11 cellular contexts compared by ENCODE assay signal in genomic region chr3:4416961-4417360, GRCh38. TPM values are rescaled to one million over a fixed set of nuclear protein-coding genes. Genes with fewer than 3 reads are reported as not detected.
A peak's percentile ranks its signal among the peaks of the same experiment; 100 is the strongest.
DNase-seq lines count a peak whose midpoint lies in the region; ATAC-seq and TF ChIP-seq lines count a peak whose summit lies in the region.
"Had no signal": no experiment of that assay in that cellular context is flagged by ENCODE, and none has a peak within 500 bp of the region (broad histone marks: within the 10 kb centered on the region; RNA-seq: fewer than 3 reads in every experiment).

No MANE protein-coding gene starts in this region.

- peaks cover 12% of the 10 kb centered on the region for H3K36me3 Mint-ChIP-seq in activated T-cell treated with anti-CD3 and anti-CD28 coated beads, Interleukin-2, amount 50 U/mL, for 4 hours (ENCODE audit: insufficient read depth)
- peaks cover 68% of the 10 kb centered on the region for H3K36me3 Mint-ChIP-seq in CD8-positive, alpha-beta T cell

- H3K27ac Mint-ChIP-seq in CD8-positive, alpha-beta T cell = no peak overlapping the region
- H3K27ac Mint-ChIP-seq: activated naive CD4-positive, alpha-beta T cell treated with anti-CD3 and anti-CD28 coated beads, Interleukin-2, amount 10 ng/mL, durations not matched to agents 7 days and 5 days had no signal

- POLR2A ChIA-PET in RWPE1 (lab: Yijun Ruan, JAX; ENCODE audit: low non-redundant PET) = no interaction called here
- POLR2A ChIA-PET in CD8-positive, alpha-beta T cell (lab: Charles Lee) = no interaction called here

- H3K4me3 Mint-ChIP-seq in activated T-cell treated with anti-CD3 and anti-CD28 coated beads, Interleukin-2, amount 50 U/mL, for 4 hours = no peak overlapping the region
- no peak overlapping the region for H3K4me3 Mint-ChIP-seq in CD8-positive, alpha-beta T cell
- H3K4me3 Mint-ChIP-seq: activated naive CD4-positive, alpha-beta T cell treated with anti-CD3 and anti-CD28 coated beads, Interleukin-2, amount 10 ng/mL, durations not matched to agents 7 days and 5 days had no signal

- peaks cover 7% of the 10 kb centered on the region for H3K36me3 ChIP-seq in CD8-positive, alpha-beta T cell (ENCODE audit: insufficient read depth, low read length)
- H3K36me3 ChIP-seq in body of pancreas (replicated peaks in 1 of 2; ENCODE audit: insufficient read depth in 1 of 2, low read depth in 2 of 2) (peaks cover 0 to 2% of the 10 kb centered on the region in 2 donors), thyroid gland (peaks cover 0 to 8% of the 10 kb centered on the region in 2 donors)

- peaks cover 12% of the 10 kb centered on the region for H3K4me1 Mint-ChIP-seq in activated T-cell treated with anti-CD3 and anti-CD28 coated beads, Interleukin-2, amount 50 U/mL, for 4 hours (ENCODE audit: low read depth)
- no peaks in the 10 kb centered on the region for H3K4me1 Mint-ChIP-seq in CD8-positive, alpha-beta T cell (ENCODE audit: low read depth)
- H3K4me1 Mint-ChIP-seq: activated naive CD4-positive, alpha-beta T cell treated with anti-CD3 and anti-CD28 coated beads, Interleukin-2, amount 10 ng/mL, durations not matched to agents 7 days and 5 days had no signal

- CTCF ChIA-PET in RWPE1 (lab: Yijun Ruan, JAX) = interaction anchor here (0.7 kb wide), 1 partner anchor 100 kb away, joined by 3 read pairs; no protein-coding TSS in a partner anchor
- CTCF ChIA-PET in CD8-positive, alpha-beta T cell (lab: Charles Lee) = no interaction called here

- no peaks in the 10 kb centered on the region for H3K9me3 ChIP-seq in CD8-positive, alpha-beta T cell (ENCODE audit: low read length)
- H3K9me3 ChIP-seq in body of pancreas (no peaks in the 10 kb centered on the region), thyroid gland (no peaks in the 10 kb centered on the region)
- H3K9me3 ChIP-seq: BLaER1 had no signal

- H3K27me3 Mint-ChIP-seq in activated T-cell treated with anti-CD3 and anti-CD28 coated beads, Interleukin-2, amount 50 U/mL, for 4 hours (ENCODE audit: low read depth) = no peaks in the 10 kb centered on the region
- no peaks in the 10 kb centered on the region for H3K27me3 Mint-ChIP-seq in CD8-positive, alpha-beta T cell (ENCODE audit: low read depth)
- H3K27me3 Mint-ChIP-seq: activated naive CD4-positive, alpha-beta T cell treated with anti-CD3 and anti-CD28 coated beads, Interleukin-2, amount 10 ng/mL, durations not matched to agents 7 days and 5 days had no signal

- H3K4me1 ChIP-seq in CD8-positive, alpha-beta T cell (ENCODE audit: insufficient read depth, low read length) = no peaks in the 10 kb centered on the region
- H3K4me1 ChIP-seq in body of pancreas = no peaks in the 10 kb centered on the region
- H3K4me1 ChIP-seq in thyroid gland = no peaks in the 10 kb centered on the region
- H3K4me1 ChIP-seq: BLaER1 had no signal

- 84 to 96% methylated on average over 6 of the region's 6 CpGs for WGBS in body of pancreas, 2 donors
- 85 to 86% methylated on average over 6 of the region's 6 CpGs for WGBS in thyroid gland, 2 donors

- DNase-seq in activated T-cell treated with anti-CD3 and anti-CD28 coated beads for 24 hours (ENCODE audit: low read depth) (peak; percentile 15), RWPE1 (ENCODE audit: low spot score) (peak; percentile 89), fibroblast of gingiva (ENCODE audit: low read depth) (peak; percentile 95), smooth muscle cell of the brain vasculature (ENCODE audit: low read depth, low spot score) (peak; percentile 73), body of pancreas (no peak), thyroid gland (no peak)
- DNase-seq in activated T-cell treated with anti-CD3 and anti-CD28 coated beads, Interleukin-2, amount 50 U/mL, for 4 hours = no peak
- DNase-seq in CD8-positive, alpha-beta T cell = no peak
- DNase-seq: activated naive CD4-positive, alpha-beta T cell treated with anti-CD3 and anti-CD28 coated beads, Interleukin-2, amount 10 ng/mL, durations not matched to agents 7 days and 5 days; MM.1S had no signal

- H3K4me3 ChIP-seq in CD8-positive, alpha-beta T cell (ENCODE audit: low read depth, low read length) = no peak overlapping the region
- no peak overlapping the region for H3K4me3 ChIP-seq in body of pancreas
- H3K4me3 ChIP-seq in thyroid gland (replicated peaks in 1 of 3) = no peak overlapping the region
- H3K4me3 ChIP-seq: BLaER1 had no signal

- H3K9me3 Mint-ChIP-seq in activated T-cell treated with anti-CD3 and anti-CD28 coated beads, Interleukin-2, amount 50 U/mL, for 4 hours = no peaks in the 10 kb centered on the region
- H3K9me3 Mint-ChIP-seq in CD8-positive, alpha-beta T cell = no peaks in the 10 kb centered on the region
- H3K9me3 Mint-ChIP-seq: activated naive CD4-positive, alpha-beta T cell treated with anti-CD3 and anti-CD28 coated beads, Interleukin-2, amount 10 ng/mL, durations not matched to agents 7 days and 5 days had no signal

- ATAC-seq in activated T-cell treated with anti-CD3 and anti-CD28 coated beads, Interleukin-2, amount 50 U/mL, for 4 hours = no peak
- ATAC-seq in CD8-positive, alpha-beta T cell = no peak
- ATAC-seq in body of pancreas = no peak

- TF ChIP-seq POLR2A in body of pancreas (IDR thresholded peaks at IDR 0.05) (no peak), thyroid gland (IDR thresholded peaks at IDR 0.05) (no peak)

- H3K27ac ChIP-seq in RWPE1 = peak overlapping the region; percentile 87
- H3K27ac ChIP-seq in CD8-positive, alpha-beta T cell (ENCODE audit: low read depth, low read length) = no peak overlapping the region
- H3K27ac ChIP-seq in body of pancreas = no peak overlapping the region
- no peak overlapping the region for H3K27ac ChIP-seq in thyroid gland
- H3K27ac ChIP-seq: BLaER1 had no signal

- no peaks in the 10 kb centered on the region for H3K27me3 ChIP-seq in CD8-positive, alpha-beta T cell (ENCODE audit: insufficient read depth, low read length)
- no peaks in the 10 kb centered on the region for H3K27me3 ChIP-seq in body of pancreas
- H3K27me3 ChIP-seq in thyroid gland = no peaks in the 10 kb centered on the region
- H3K27me3 ChIP-seq: BLaER1 had no signal

- TF ChIP-seq CTCF in RWPE1 (conservative IDR thresholded peaks at IDR 0.05; ENCODE audit: low read depth) (no peak), body of pancreas (IDR thresholded peaks at IDR 0.05) (no peak), thyroid gland (IDR thresholded peaks at IDR 0.05) (no peak)
- no peak for TF ChIP-seq CTCF in CD8-positive, alpha-beta T cell (IDR thresholded peaks at IDR 0.05)

- intact Hi-C loops in CD8-positive, alpha-beta T cell (cut with DNase I, micrococcal nuclease) = no loop called here
- intact Hi-C loops in body of pancreas (cut with DNase I) = no loop called here
- intact Hi-C loops in thyroid gland (cut with DNase I) = no loop called here

RNA-seq across cellular contexts. Expression of gene SUMF1, which starts 50.1 kb away (rescaled TPM):
- total RNA-seq in activated T-cell treated with anti-CD3 and anti-CD28 coated beads, Interleukin-2, amount 50 U/mL, for 4 hours = 10 to 100 TPM in 1 of 3 donors, 1 to 10 TPM in 2; 7.5 to 10.4 (median 9.4) TPM
- total RNA-seq in CD8-positive, alpha-beta T cell = 1 to 10 TPM; 7.6 to 7.8 TPM
- total RNA-seq in body of pancreas (10 to 100 TPM; 30.7 to 32.7 TPM), thyroid gland (10 to 100 TPM; 58.8 to 98.3 (median 74.5) TPM)

Comparison
In these comparisons a context has a peak if more than half of its experiments do, and no peak if none do; other contexts are left out.
1. DNase-seq: peak in activated T-cell treated with anti-CD3 and anti-CD28 coated beads for 24 hours (single experiment), RWPE1 (single experiment), fibroblast of gingiva (single experiment) and smooth muscle cell of the brain vasculature (single experiment); none in activated T-cell treated with anti-CD3 and anti-CD28 coated beads, Interleukin-2, amount 50 U/mL, for 4 hours (single experiment), CD8-positive, alpha-beta T cell (0 of 7), body of pancreas (0 of 4) and thyroid gland (0 of 2).